In the genomic region with DNA sequence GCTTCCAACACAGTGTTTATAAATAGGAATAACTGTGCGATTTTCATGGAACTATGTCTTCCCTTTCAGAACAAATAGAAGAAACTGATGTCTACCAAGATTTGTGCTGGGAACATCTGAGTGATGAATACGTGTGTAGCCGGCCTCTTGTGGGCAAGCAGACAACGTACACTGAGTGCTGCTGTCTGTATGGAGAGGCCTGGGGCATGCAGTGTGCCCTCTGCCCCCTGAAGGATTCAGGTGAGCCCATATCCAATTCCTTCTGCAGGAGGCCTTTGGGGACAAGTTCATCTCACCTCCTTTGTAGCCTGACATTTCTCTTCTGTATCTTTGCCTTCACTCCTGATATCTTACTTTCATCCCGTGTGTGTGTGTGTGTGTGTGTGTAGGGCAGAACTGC, we compare ENCODE assay signal across 20 cellular contexts.
"Had no signal": no experiment of that assay in that cellular context is flagged by ENCODE, and none has a peak within 500 bp of the region (broad histone marks: within the 10 kb centered on the region; RNA-seq: fewer than 3 reads in every experiment).

No MANE protein-coding gene starts in this region.

- DNase-seq: activated CD4-positive, alpha-beta T cell treated with anti-CD3 and anti-CD28 coated beads, Interleukin-2, amount 50 U/mL, for 4 hours; activated CD4-positive, CD25-positive, alpha-beta regulatory T cell treated with anti-CD3 and anti-CD28 coated beads, Interleukin-2, amount 50 U/mL, for 72 hours; activated gamma-delta T cell; activated T-cell treated with anti-CD3 and anti-CD28 coated beads, Interleukin-2, amount 50 U/mL, for 72 hours; adrenal gland; colonic mucosa; effector CD4-positive, alpha-beta T cell; left cardiac atrium; lower lobe of right lung; natural killer cell; stimulated activated CD4-positive, alpha-beta T cell treated with anti-CD3 and anti-CD28 coated beads, Interleukin-12 subunit alpha, Interleukin-12 subunit beta, amount 100 ng/mL, for 4 hours; stimulated activated CD4-positive, alpha-beta T cell treated with anti-CD3 and anti-CD28 coated beads, Interleukin-1b, Interleukin-23, amount 100 ng/mL, for 48 hours; stimulated activated CD8-positive, alpha-beta memory T cell treated with anti-CD3 and anti-CD28 coated beads, Interleukin-4, amount 100 ng/mL, for 48 hours; stimulated activated naive CD4-positive, alpha-beta T cell had no signal

- H3K9ac ChIP-seq: parathyroid adenoma had no signal

- H3K4me1 ChIP-seq: adrenal gland, colonic mucosa, lower lobe of right lung, parathyroid adenoma, tibial nerve had no signal

- H3K27me3 ChIP-seq: adrenal gland, cardiac muscle cell, colonic mucosa, neutrophil, tibial nerve had no signal

- H3K79me2 ChIP-seq: parathyroid adenoma had no signal

- H2AFZ ChIP-seq: parathyroid adenoma had no signal

- H3K36me3 ChIP-seq: adrenal gland, colonic mucosa, lower lobe of right lung, neutrophil had no signal

- ATAC-seq: activated naive CD4-positive, alpha-beta T cell treated with anti-CD3 and anti-CD28 coated beads, Interleukin-2, amount 50 U/mL, for 72 hours; activated T-cell treated with anti-CD3 and anti-CD28 coated beads, Interleukin-2, amount 50 U/mL, for 72 hours; esophagus mucosa; lower lobe of right lung; natural killer cell had no signal

- H3K27ac ChIP-seq: adrenal gland, cardiac muscle cell, colonic mucosa, lower lobe of right lung, neutrophil, parathyroid adenoma, tibial nerve had no signal

- H3K9me3 ChIP-seq: adrenal gland, colonic mucosa, lower lobe of right lung, neutrophil, tibial nerve had no signal

- H3K4me3 ChIP-seq: adrenal gland, cardiac muscle cell, colonic mucosa, lower lobe of right lung, tibial nerve had no signal
